In the genomic region with DNA sequence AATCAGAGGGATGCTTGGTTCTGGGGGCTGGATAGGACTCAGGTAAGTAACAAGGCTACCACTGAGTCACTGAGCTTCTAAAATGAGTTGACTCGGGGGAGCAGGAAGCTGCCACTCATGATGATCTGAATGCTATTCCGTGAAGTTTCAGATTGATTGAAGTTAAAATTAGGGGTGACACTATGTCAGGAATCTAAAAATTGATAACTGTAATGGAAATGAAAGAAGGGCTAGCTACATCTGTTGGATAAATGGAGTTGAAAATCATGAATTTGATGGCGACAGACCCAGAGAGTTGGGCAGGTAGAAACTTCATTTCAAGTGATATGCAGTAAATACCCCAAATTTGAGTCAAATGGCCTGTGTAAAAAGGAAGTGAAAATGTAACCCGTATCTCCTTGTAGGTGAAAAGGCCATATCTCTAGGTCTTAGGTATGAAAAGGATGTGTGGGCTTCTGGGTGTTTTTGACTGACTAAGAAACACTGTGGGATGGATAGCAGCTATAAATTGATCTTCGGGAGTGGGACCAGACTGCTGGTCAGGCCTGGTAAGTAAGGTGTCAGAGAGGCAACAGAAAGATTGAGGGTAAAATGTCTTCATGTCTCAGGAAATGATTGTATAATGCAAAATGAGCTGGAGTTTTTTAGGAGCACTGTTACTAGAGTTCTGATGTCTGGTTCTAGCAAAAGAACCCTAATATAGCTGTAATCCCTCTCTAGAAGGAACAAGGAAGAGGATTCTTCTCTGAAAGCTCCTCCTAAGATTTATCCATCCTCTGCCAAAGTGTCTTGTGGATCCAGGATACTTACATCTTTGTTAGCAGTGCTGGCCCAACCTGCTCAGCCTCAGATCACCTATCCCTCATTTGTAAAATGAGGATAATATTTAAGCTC, we compare ENCODE assay signal across 9 cellular contexts. TPM values are rescaled to one million over a fixed set of nuclear protein-coding genes. Genes with fewer than 3 reads are reported as not detected.
DNase-seq lines count a peak whose midpoint lies in the region; ATAC-seq and TF ChIP-seq lines count a peak whose summit lies in the region.
"Had no signal": no experiment of that assay in that cellular context is flagged by ENCODE, and none has a peak within 500 bp of the region (broad histone marks: within the 10 kb centered on the region; RNA-seq: fewer than 3 reads in every experiment).

No MANE protein-coding gene starts in this region.

- TF ChIP-seq CTCF in GM06990 (IDR thresholded peaks at IDR 0.05; ENCODE audit: insufficient read depth, low read length, poor library complexity, severe bottlenecking): no peak

- no peaks in the 10 kb centered on the region for H3K36me3 ChIP-seq in GM06990 (ENCODE audit: control insufficient read depth, insufficient read depth, low read length)

- H3K27me3 Mint-ChIP-seq in activated CD8-positive, alpha-beta T cell treated with anti-CD3 and anti-CD28 coated beads, Interleukin-2, amount 10 ng/mL, durations not matched to agents 7 days and 5 days (ENCODE audit: low read depth): no peaks in the 10 kb centered on the region

- POLR2A ChIA-PET in activated CD8-positive, alpha-beta T cell treated with anti-CD3 and anti-CD28 coated beads, Interleukin-2, amount 10 ng/mL, durations not matched to agents 7 days and 5 days (lab: Charles Lee): interaction anchor here (0.6 to 20.6 kb wide), 22 partner anchors 8 to 891 kb away, joined by 3 to 904 read pairs (median 4); a partner anchor contains a TSS

- H3K27me3 ChIP-seq in GM06990 (replicated peaks; ENCODE audit: control insufficient read depth, insufficient read depth, low read length): no peaks in the 10 kb centered on the region

- H3K4me3 Mint-ChIP-seq in activated CD8-positive, alpha-beta T cell treated with anti-CD3 and anti-CD28 coated beads, Interleukin-2, amount 10 ng/mL, durations not matched to agents 7 days and 5 days: peak overlapping the region; percentile 76

- ATAC-seq in HG02981 (IDR thresholded peaks at IDR 0.05; ENCODE audit: unreplicated experiment): peak; percentile 62
- peak; percentile 40 for ATAC-seq in activated CD8-positive, alpha-beta T cell treated with anti-CD3 and anti-CD28 coated beads, Interleukin-2, amount 10 ng/mL, durations not matched to agents 7 days and 5 days

- peaks cover 89% of the 10 kb centered on the region for H3K4me1 Mint-ChIP-seq in activated CD8-positive, alpha-beta T cell treated with anti-CD3 and anti-CD28 coated beads, Interleukin-2, amount 10 ng/mL, durations not matched to agents 7 days and 5 days (ENCODE audit: low read depth)

- CTCF ChIA-PET in activated CD8-positive, alpha-beta T cell treated with anti-CD3 and anti-CD28 coated beads, Interleukin-2, amount 10 ng/mL, durations not matched to agents 7 days and 5 days (lab: Charles Lee): interaction anchor here (0.9 to 6.3 kb wide), 19 partner anchors 9 to 672 kb away, joined by 3 to 52 read pairs (median 7); no protein-coding TSS in a partner anchor

- H3K4me3 ChIP-seq in GM06990 (replicated peaks; ENCODE audit: low read depth, low read length): peak overlapping the region; percentile 31
- H3K4me3 ChIP-seq: skin epidermis had no signal

- H3K27ac Mint-ChIP-seq in activated CD8-positive, alpha-beta T cell treated with anti-CD3 and anti-CD28 coated beads, Interleukin-2, amount 10 ng/mL, durations not matched to agents 7 days and 5 days: peak overlapping the region; percentile 92

- peaks cover 91% of the 10 kb centered on the region for H3K36me3 Mint-ChIP-seq in activated CD8-positive, alpha-beta T cell treated with anti-CD3 and anti-CD28 coated beads, Interleukin-2, amount 10 ng/mL, durations not matched to agents 7 days and 5 days (ENCODE audit: low read depth)

- no peaks in the 10 kb centered on the region for H3K9me3 Mint-ChIP-seq in activated CD8-positive, alpha-beta T cell treated with anti-CD3 and anti-CD28 coated beads, Interleukin-2, amount 10 ng/mL, durations not matched to agents 7 days and 5 days (ENCODE audit: insufficient read depth)

- peak; percentile 79 for DNase-seq in GM06990 (ENCODE audit: extremely low read depth, insufficient read length)
- DNase-seq in GM19238 (ENCODE audit: insufficient read length, low spot score): peak; percentile 35
- DNase-seq in activated CD8-positive, alpha-beta T cell treated with anti-CD3 and anti-CD28 coated beads, Interleukin-2, amount 10 ng/mL, durations not matched to agents 7 days and 5 days: peak; percentile 49
- no peak for DNase-seq in OCI-M1 (lab: John Stamatoyannopoulos, UW)
- no peak for DNase-seq in GOT3 (lab: John Stamatoyannopoulos, UW)
- DNase-seq in EL: no peak
- no peak for DNase-seq in NK-92 (lab: John Stamatoyannopoulos, UW; ENCODE audit: unreplicated experiment)

RNA-seq across cellular contexts. Expression of a gene that starts 57.3 kb away (rescaled TPM):
- 100 to 1,000 TPM; 130 to 147 TPM for total RNA-seq in activated CD8-positive, alpha-beta T cell treated with anti-CD3 and anti-CD28 coated beads, Interleukin-2, amount 10 ng/mL, durations not matched to agents 7 days and 5 days

Comparison
In these comparisons a context has a peak if more than half of its experiments do, and no peak if none do; other contexts are left out.
1. DNase-seq: peak in GM06990 (single experiment), GM19238 (single experiment) and activated CD8-positive, alpha-beta T cell treated with anti-CD3 and anti-CD28 coated beads, Interleukin-2, amount 10 ng/mL, durations not matched to agents 7 days and 5 days (single experiment); none in OCI-M1 (single experiment), GOT3 (single experiment), EL (single experiment) and NK-92 (single experiment).